In the genomic region with DNA sequence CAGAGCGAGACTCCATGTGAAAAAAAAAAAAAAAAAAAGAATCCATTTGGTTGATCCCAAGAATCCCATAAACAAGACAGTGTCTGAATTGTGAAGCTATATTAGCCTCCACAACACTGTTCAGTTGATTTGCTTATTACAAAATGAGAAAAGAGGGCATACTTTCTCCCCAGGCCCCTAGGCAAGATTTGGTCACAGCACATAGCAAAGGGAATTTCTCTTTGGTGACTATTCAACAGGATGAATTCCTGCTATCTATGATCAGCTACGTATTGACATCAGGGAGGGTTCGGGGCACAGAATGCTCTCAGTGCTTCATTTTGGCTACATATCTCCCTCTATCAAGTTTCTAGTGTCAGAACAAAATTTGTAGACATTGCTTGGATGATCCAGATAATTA, we compare ENCODE assay signal across 30 cellular contexts. TPM values are rescaled to one million over a fixed set of nuclear protein-coding genes. Genes with fewer than 3 reads are reported as not detected.
"Had no signal": no experiment of that assay in that cellular context is flagged by ENCODE, and none has a peak within 500 bp of the region (broad histone marks: within the 10 kb centered on the region; RNA-seq: fewer than 3 reads in every experiment).

No MANE protein-coding gene starts in this region.

- ATAC-seq: activated CD4-positive, CD25-positive, alpha-beta regulatory T cell treated with anti-CD3 and anti-CD28 coated beads, Interleukin-2, amount 50 U/mL, for 24 hours; activated naive CD4-positive, alpha-beta T cell treated with anti-CD3 and anti-CD28 coated beads, Interleukin-2, amount 50 U/mL, for 72 hours; activated T-helper 17 cell treated with anti-CD3 and anti-CD28 coated beads, Interleukin-2, amount 50 U/mL, for 72 hours; body of pancreas; effector memory CD8-positive, alpha-beta T cell; esophagus mucosa; left cardiac atrium; left ventricle myocardium superior; SK-N-SH treated with all-trans-retinoic acid at 6 μM for 48 hours; T-helper 17 cell had no signal

- H3K36me3 ChIP-seq: cardiac muscle cell, sigmoid colon, suprapubic skin, uterus, WERI-Rb-1 had no signal

- H3K4me1 ChIP-seq: body of pancreas, sigmoid colon, suprapubic skin, uterus had no signal

- H3K27me3 ChIP-seq: body of pancreas, cardiac muscle cell, sigmoid colon, suprapubic skin, uterus had no signal

- DNase-seq: activated CD4-positive, alpha-beta memory T cell treated with anti-CD3 and anti-CD28 coated beads for 36 hours; activated CD4-positive, alpha-beta T cell treated with anti-CD3 and anti-CD28 coated beads, Interleukin-2, amount 10 ng/mL, durations not matched to agents 24 days and 14 days; activated CD8-positive, alpha-beta memory T cell treated with anti-CD3 and anti-CD28 coated beads, Interleukin-2, amount 50 U/mL, for 48 hours; activated T-cell treated with anti-CD3 and anti-CD28 coated beads, Interleukin-2, amount 50 U/mL, for 24 hours; anterior cingulate cortex; body of pancreas; cerebellar nuclear complex; cortex of kidney; effector memory CD8-positive, alpha-beta T cell; foreskin fibroblast; left cardiac atrium; left ventricle myocardium superior; retina; sigmoid colon; stimulated activated CD4-positive, alpha-beta T cell treated with anti-CD3 and anti-CD28 coated beads, Interleukin-15, amount 100 ng/mL, for 24 hours; stimulated activated CD4-positive, alpha-beta T cell treated with anti-CD3 and anti-CD28 coated beads, Interleukin-2, amount 100 ng/mL, for 24 hours; stimulated activated naive CD4-positive, alpha-beta T cell; T-helper 17 cell; T1000; uterus; WERI-Rb-1 had no signal

- H3K4me3 ChIP-seq: body of pancreas, cardiac muscle cell, sigmoid colon, suprapubic skin, uterus had no signal

- H3K27ac ChIP-seq: body of pancreas, cardiac muscle cell, sigmoid colon, suprapubic skin, uterus, WERI-Rb-1 had no signal

- H3K9me3 ChIP-seq: body of pancreas, sigmoid colon, suprapubic skin, uterus had no signal

RNA-seq across cellular contexts. Expression of a gene that starts 20.2 kb away (rescaled TPM):
- total RNA-seq: activated CD4-positive, alpha-beta memory T cell treated with anti-CD3 and anti-CD28 coated beads for 36 hours; activated CD4-positive, alpha-beta T cell treated with anti-CD3 and anti-CD28 coated beads, Interleukin-2, amount 10 ng/mL, durations not matched to agents 24 days and 14 days; activated naive CD4-positive, alpha-beta T cell treated with anti-CD3 and anti-CD28 coated beads, Interleukin-2, amount 50 U/mL, for 72 hours; endothelial cell of umbilical vein; lung microvascular endothelial cell; T-helper 17 cell had no signal
